In the genomic region with DNA sequence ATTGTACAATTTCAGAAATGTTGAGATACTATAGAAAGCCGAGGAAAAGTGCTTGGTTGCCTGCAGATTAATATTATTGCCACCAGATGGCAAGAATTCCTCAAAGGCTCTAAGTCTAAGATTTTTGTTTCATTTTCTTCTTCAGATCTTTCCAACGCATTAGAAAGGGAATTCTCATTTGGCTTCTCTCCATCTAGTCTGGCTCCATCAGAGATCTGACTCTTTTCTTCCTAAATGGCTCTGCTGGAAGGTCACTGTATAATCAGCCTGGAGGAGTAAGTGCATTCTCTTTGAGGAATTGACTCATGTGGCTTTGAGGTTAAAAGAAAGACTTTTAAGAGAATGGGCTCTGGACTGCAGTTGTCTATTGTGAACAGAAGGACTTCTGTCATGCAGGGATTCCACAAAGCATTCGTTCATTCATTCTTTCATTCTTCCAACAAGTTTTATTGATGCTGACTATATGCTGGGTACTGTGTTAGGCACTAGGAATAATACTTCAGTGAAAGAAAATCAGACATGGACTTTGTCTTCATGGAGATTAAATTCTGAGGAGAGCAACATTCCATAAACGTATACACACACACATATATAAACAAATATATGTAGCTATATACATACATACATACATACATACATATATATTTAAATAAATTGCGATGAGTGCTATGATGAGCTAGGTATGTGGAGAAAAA, we compare ENCODE assay signal across 7 cellular contexts. TPM values are rescaled to one million over a fixed set of nuclear protein-coding genes. Genes with fewer than 3 reads are reported as not detected.
DNase-seq lines count a peak whose midpoint lies in the region; ATAC-seq and TF ChIP-seq lines count a peak whose summit lies in the region.

No MANE protein-coding gene starts in this region.

- peaks cover 34% of the 10 kb centered on the region for H3K27me3 Mint-ChIP-seq in activated B cell treated with CpG ODN at 0.5 μM for 24 hours

- peak overlapping the region; percentile 79 for H3K4me3 Mint-ChIP-seq in activated B cell treated with CpG ODN at 0.5 μM for 24 hours

- intact Hi-C loops in activated B cell treated with CpG ODN at 0.5 μM for 24 hours (cut with micrococcal nuclease) = loop anchor here (1.0 to 2.0 kb wide), 4 partner anchors 92 to 307 kb away; no protein-coding TSS in a partner anchor

- peaks cover 0 to 4% (median 0%) of the 10 kb centered on the region in 3 donors for H3K9me3 ChIP-seq in gastroesophageal sphincter

- 29 to 31% methylated on average over 5 of the region's 5 CpGs for WGBS in gastroesophageal sphincter (ENCODE audit: low coverage in 1 of 2), 2 donors

- POLR2A ChIA-PET in activated B cell treated with CpG ODN at 0.5 μM for 24 hours (lab: Charles Lee) = interaction anchor here (1.0 kb wide), 1 partner anchor 95 kb away, joined by 3 read pairs; a partner anchor contains a TSS

- no peak for ATAC-seq in activated B cell treated with CpG ODN at 0.5 μM for 24 hours (ENCODE audit: low read depth)
- ATAC-seq in gastroesophageal sphincter = peak; percentile 28
- ATAC-seq in HG02852 (IDR thresholded peaks at IDR 0.05; ENCODE audit: unreplicated experiment) = no peak

- peak overlapping the region; percentile 20 to 21 for H3K4me3 ChIP-seq in gastroesophageal sphincter

- peaks cover 14% of the 10 kb centered on the region for H3K27me3 ChIP-seq in gastroesophageal sphincter

- no peak for TF ChIP-seq POLR2A in gastroesophageal sphincter (IDR thresholded peaks at IDR 0.05)

- no peaks in the 10 kb centered on the region for H3K36me3 Mint-ChIP-seq in activated B cell treated with CpG ODN at 0.5 μM for 24 hours (ENCODE audit: low read depth)

- H3K9me3 Mint-ChIP-seq in activated B cell treated with CpG ODN at 0.5 μM for 24 hours = no peaks in the 10 kb centered on the region

- no peak overlapping the region for H3K27ac ChIP-seq in gastroesophageal sphincter

- DNase-seq in EH (ENCODE audit: low read depth) (peak; percentile 72), HS-5 (ENCODE audit: low read depth) (peak; percentile 62), activated B cell treated with CpG ODN at 0.5 μM for 24 hours (no peak), putamen (ENCODE audit: low spot score) (peak; percentile 50)
- DNase-seq in activated T-cell treated with anti-CD3 and anti-CD28 coated beads, Interleukin-2, amount 50 U/mL, for 48 hours = no peak

- CTCF ChIA-PET in activated B cell treated with CpG ODN at 0.5 μM for 24 hours (lab: Charles Lee) = interaction anchor here (1.1 to 2.5 kb wide), 2 partner anchors 92 to 123 kb away, joined by 3 to 19 read pairs; no protein-coding TSS in a partner anchor

- no peaks in the 10 kb centered on the region for H3K36me3 ChIP-seq in gastroesophageal sphincter

- H3K4me1 Mint-ChIP-seq in activated B cell treated with CpG ODN at 0.5 μM for 24 hours = peaks cover 4% of the 10 kb centered on the region

- no peak for TF ChIP-seq CTCF in activated B cell treated with CpG ODN at 0.5 μM for 24 hours (IDR thresholded peaks at IDR 0.05)
- peak; percentile 48 to 72 (median 66) for TF ChIP-seq CTCF in gastroesophageal sphincter (IDR thresholded peaks at IDR 0.05)

- H3K4me1 ChIP-seq in gastroesophageal sphincter = peaks cover 0 to 10% (median 0%) of the 10 kb centered on the region in 3 donors

- H3K27ac Mint-ChIP-seq in activated B cell treated with CpG ODN at 0.5 μM for 24 hours = peak overlapping the region; percentile 50

- TF ChIP-seq EP300 in gastroesophageal sphincter (IDR thresholded peaks at IDR 0.05) = no peak

RNA-seq across cellular contexts. Expression of a gene that starts 55.3 kb away (rescaled TPM):
- total RNA-seq in activated B cell treated with CpG ODN at 0.5 μM for 24 hours = not detected in 2 replicates
- total RNA-seq in gastroesophageal sphincter = not detected

Comparison
In these comparisons a context has a peak if more than half of its experiments do, and no peak if none do; other contexts are left out.
1. DNase-seq: peak in EH (single experiment), HS-5 (single experiment) and putamen (single experiment); none in activated B cell treated with CpG ODN at 0.5 μM for 24 hours (single experiment) and activated T-cell treated with anti-CD3 and anti-CD28 coated beads, Interleukin-2, amount 50 U/mL, for 48 hours (0 of 2).